Comparison of ENCODE assay signal across 22 cellular contexts in genomic region chr9:93630806-93631411, GRCh38. TPM values are rescaled to one million over a fixed set of nuclear protein-coding genes. Genes with fewer than 3 reads are reported as not detected.
DNase-seq lines count a peak whose midpoint lies in the region; ATAC-seq and TF ChIP-seq lines count a peak whose summit lies in the region.
"Had no signal": no experiment of that assay in that cellular context is flagged by ENCODE, and none has a peak within 500 bp of the region (broad histone marks: within the 10 kb centered on the region; RNA-seq: fewer than 3 reads in every experiment).

No MANE protein-coding gene starts in this region.

- H3K27ac Mint-ChIP-seq in activated T-cell treated with anti-CD3 and anti-CD28 coated beads, Interleukin-2, amount 50 U/mL, for 24 hours = no peak overlapping the region
- H3K27ac Mint-ChIP-seq in endothelial cell (ENCODE audit: unreplicated experiment) = no peak overlapping the region
- H3K27ac Mint-ChIP-seq in stimulated activated effector memory CD8-positive, alpha-beta T cell treated with anti-CD3 and anti-CD28 coated beads, Interleukin-12 subunit alpha, Interleukin-12 subunit beta, amount 100 ng/mL, for 72 hours = peak overlapping the region; percentile 43
- no peak overlapping the region for H3K27ac Mint-ChIP-seq in neural progenitor cell

- DNase-seq in activated T-cell treated with anti-CD3 and anti-CD28 coated beads, Interleukin-2, amount 50 U/mL, for 48 hours = peak; percentile 5 to 8
- no peak for DNase-seq in activated T-cell treated with anti-CD3 and anti-CD28 coated beads, Interleukin-2, amount 50 U/mL, for 24 hours
- DNase-seq in RWPE1 (ENCODE audit: low spot score) = no peak
- no peak for DNase-seq in endothelial cell (ENCODE audit: low spot score)
- no peak for DNase-seq in stimulated activated effector memory CD8-positive, alpha-beta T cell treated with anti-CD3 and anti-CD28 coated beads, Interleukin-12 subunit alpha, Interleukin-12 subunit beta, amount 100 ng/mL, for 72 hours (ENCODE audit: low spot score in 2 of 2)
- no peak for DNase-seq in left colon
- no peak for DNase-seq in NCI-H69 (lab: John Stamatoyannopoulos, UW)
- no peak for DNase-seq in neural progenitor cell (ENCODE audit: low spot score)
- DNase-seq: CD4-positive, CD25-positive, alpha-beta regulatory T cell; DMS53; GOT3; Karpas-422; NCI-H1105; NCI-H146; NCI-H2029; NCI-H446 treated with DMSO at 0.1 percent for 48 hours; NCI-H526; SIG-M5 had no signal

- no peaks in the 10 kb centered on the region for H3K27me3 Mint-ChIP-seq in activated T-cell treated with anti-CD3 and anti-CD28 coated beads, Interleukin-2, amount 50 U/mL, for 24 hours
- peaks cover 10% of the 10 kb centered on the region for H3K27me3 Mint-ChIP-seq in endothelial cell (ENCODE audit: unreplicated experiment)
- H3K27me3 Mint-ChIP-seq in neural progenitor cell (ENCODE audit: insufficient read depth, low read depth) = peaks cover 3% of the 10 kb centered on the region
- H3K27me3 Mint-ChIP-seq: CD4-positive, CD25-positive, alpha-beta regulatory T cell had no signal

- ATAC-seq in stimulated activated effector memory CD8-positive, alpha-beta T cell treated with anti-CD3 and anti-CD28 coated beads, Interleukin-12 subunit alpha, Interleukin-12 subunit beta, amount 100 ng/mL, for 72 hours = no peak
- no peak for ATAC-seq in left colon
- ATAC-seq: GM12878, Panc1 had no signal

- H3K4me1 Mint-ChIP-seq in activated T-cell treated with anti-CD3 and anti-CD28 coated beads, Interleukin-2, amount 50 U/mL, for 24 hours (ENCODE audit: low read depth) = peaks cover 5% of the 10 kb centered on the region
- H3K4me1 Mint-ChIP-seq in endothelial cell (ENCODE audit: unreplicated experiment) (no peaks in the 10 kb centered on the region), neural progenitor cell (peaks cover 6% of the 10 kb centered on the region)
- H3K4me1 Mint-ChIP-seq in stimulated activated effector memory CD8-positive, alpha-beta T cell treated with anti-CD3 and anti-CD28 coated beads, Interleukin-12 subunit alpha, Interleukin-12 subunit beta, amount 100 ng/mL, for 72 hours = peaks cover 6% of the 10 kb centered on the region

- no peaks in the 10 kb centered on the region for H3K36me3 ChIP-seq in neural progenitor cell

- no peak for TF ChIP-seq CTCF in RWPE1 (conservative IDR thresholded peaks at IDR 0.05; ENCODE audit: low read depth)
- TF ChIP-seq CTCF in endothelial cell (IDR thresholded peaks at IDR 0.05; ENCODE audit: unreplicated experiment) = no peak
- no peak for TF ChIP-seq CTCF in neural progenitor cell (IDR thresholded peaks at IDR 0.05)

- CTCF ChIA-PET in RWPE1 (lab: Yijun Ruan, JAX) = interaction anchor here (0.6 kb wide), 1 partner anchor 177 kb away, joined by 3 read pairs; no protein-coding TSS in a partner anchor

- H3K9me3 Mint-ChIP-seq in activated T-cell treated with anti-CD3 and anti-CD28 coated beads, Interleukin-2, amount 50 U/mL, for 24 hours = peaks cover 13% of the 10 kb centered on the region
- H3K9me3 Mint-ChIP-seq in endothelial cell (ENCODE audit: unreplicated experiment) (no peaks in the 10 kb centered on the region), neural progenitor cell (peaks cover 22% of the 10 kb centered on the region)
- peaks cover 9% of the 10 kb centered on the region for H3K9me3 Mint-ChIP-seq in stimulated activated effector memory CD8-positive, alpha-beta T cell treated with anti-CD3 and anti-CD28 coated beads, Interleukin-12 subunit alpha, Interleukin-12 subunit beta, amount 100 ng/mL, for 72 hours

- intact Hi-C loops in left colon (cut with DNase I, micrococcal nuclease) = no loop called here

- no peak overlapping the region for H2AFZ ChIP-seq in neural progenitor cell (replicated peaks)

- H3K4me3 ChIP-seq in neural progenitor cell = no peak overlapping the region
- H3K4me3 ChIP-seq: BLaER1, GM12878, SK-N-MC had no signal

- peaks cover 15% of the 10 kb centered on the region for H3K9me3 ChIP-seq in neural progenitor cell (ENCODE audit: low read depth)

- no peak overlapping the region for H3K9ac ChIP-seq in neural progenitor cell
- H3K9ac ChIP-seq: BLaER1 had no signal

- no peaks in the 10 kb centered on the region for H3K27me3 ChIP-seq in neural progenitor cell
- H3K27me3 ChIP-seq: BLaER1 had no signal

- peak overlapping the region; percentile 4; the same call in 1 of the 2 replicates for H3K27ac ChIP-seq in RWPE1
- no peak overlapping the region for H3K27ac ChIP-seq in neural progenitor cell
- H3K27ac ChIP-seq: BLaER1, SK-N-MC had no signal

- POLR2A ChIA-PET in RWPE1 (lab: Yijun Ruan, JAX; ENCODE audit: low non-redundant PET) = no interaction called here

- H3K4me2 ChIP-seq in neural progenitor cell = no peak overlapping the region
- H3K4me2 ChIP-seq: BLaER1 had no signal

- no peaks in the 10 kb centered on the region for H4K20me1 ChIP-seq in neural progenitor cell (ENCODE audit: low read depth)

- peaks cover 36% of the 10 kb centered on the region for H3K79me2 ChIP-seq in neural progenitor cell (ENCODE audit: low read depth)

- no peaks in the 10 kb centered on the region for H3K4me1 ChIP-seq in neural progenitor cell
- H3K4me1 ChIP-seq: BLaER1 had no signal

- H3K36me3 Mint-ChIP-seq in activated T-cell treated with anti-CD3 and anti-CD28 coated beads, Interleukin-2, amount 50 U/mL, for 24 hours (ENCODE audit: low read depth) = peaks cover 81% of the 10 kb centered on the region
- H3K36me3 Mint-ChIP-seq in endothelial cell (ENCODE audit: low read depth, unreplicated experiment) = peaks cover 12% of the 10 kb centered on the region
- peaks cover 6% of the 10 kb centered on the region for H3K36me3 Mint-ChIP-seq in stimulated activated effector memory CD8-positive, alpha-beta T cell treated with anti-CD3 and anti-CD28 coated beads, Interleukin-12 subunit alpha, Interleukin-12 subunit beta, amount 100 ng/mL, for 72 hours
- H3K36me3 Mint-ChIP-seq in neural progenitor cell = peaks cover 25% of the 10 kb centered on the region

- H3F3A ChIP-seq in neural progenitor cell (ENCODE audit: low read depth) = no peaks in the 10 kb centered on the region

- H3K4me3 Mint-ChIP-seq in activated T-cell treated with anti-CD3 and anti-CD28 coated beads, Interleukin-2, amount 50 U/mL, for 24 hours = no peak overlapping the region
- H3K4me3 Mint-ChIP-seq in endothelial cell (ENCODE audit: unreplicated experiment) = peak overlapping the region; percentile 11
- H3K4me3 Mint-ChIP-seq in stimulated activated effector memory CD8-positive, alpha-beta T cell treated with anti-CD3 and anti-CD28 coated beads, Interleukin-12 subunit alpha, Interleukin-12 subunit beta, amount 100 ng/mL, for 72 hours = no peak overlapping the region
- H3K4me3 Mint-ChIP-seq in neural progenitor cell = no peak overlapping the region
- H3K4me3 Mint-ChIP-seq: CD4-positive, CD25-positive, alpha-beta regulatory T cell had no signal

RNA-seq across cellular contexts. Expression of gene PHF2, which starts 54.5 kb away (rescaled TPM):
- total RNA-seq in endothelial cell (ENCODE audit: unreplicated experiment) = 20.9 TPM
- 10 to 100 TPM; 21.3 to 22.9 TPM for total RNA-seq in left colon
- total RNA-seq in neural progenitor cell (ENCODE audit: low replicate concordance) = 15.7 and 17.6 TPM in 2 replicates

Comparison
In these comparisons a context has a peak if more than half of its experiments do, and no peak if none do; other contexts are left out.
1. DNase-seq: peak in activated T-cell treated with anti-CD3 and anti-CD28 coated beads, Interleukin-2, amount 50 U/mL, for 48 hours (2 of 2); none in activated T-cell treated with anti-CD3 and anti-CD28 coated beads, Interleukin-2, amount 50 U/mL, for 24 hours (single experiment), RWPE1 (single experiment), endothelial cell (single experiment), stimulated activated effector memory CD8-positive, alpha-beta T cell treated with anti-CD3 and anti-CD28 coated beads, Interleukin-12 subunit alpha, Interleukin-12 subunit beta, amount 100 ng/mL, for 72 hours (0 of 2), left colon (0 of 2), NCI-H69 (single experiment) and neural progenitor cell (single experiment).